2 cellular contexts compared by ENCODE assay signal in the genomic region with DNA sequence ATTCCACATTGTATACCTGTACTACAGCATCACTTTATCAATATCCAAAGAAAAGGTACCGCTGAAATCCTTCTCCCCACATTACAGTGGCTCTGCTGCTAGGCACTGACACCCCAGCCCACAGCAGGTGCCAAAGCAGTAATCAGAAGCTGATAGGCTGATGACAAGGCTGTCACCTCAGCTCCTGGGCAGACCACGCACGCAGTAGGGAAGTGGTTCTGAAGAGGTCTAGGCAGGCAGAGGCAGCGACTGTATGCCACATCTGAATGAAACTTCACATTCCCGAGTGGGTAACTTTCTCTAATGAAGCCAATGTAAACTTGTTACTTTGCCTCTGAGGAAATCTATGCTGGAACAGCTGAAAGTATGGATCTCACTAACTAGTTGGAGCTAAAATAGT.
TF ChIP-seq lines count a peak whose summit lies in the region.

No MANE protein-coding gene starts in this region.

TF ChIP-seq in A549, 52 proteins besides CTCF, POLR2A, EP300 and RAD21 (continued from another document):
- TF ChIP-seq, protein P1, sequence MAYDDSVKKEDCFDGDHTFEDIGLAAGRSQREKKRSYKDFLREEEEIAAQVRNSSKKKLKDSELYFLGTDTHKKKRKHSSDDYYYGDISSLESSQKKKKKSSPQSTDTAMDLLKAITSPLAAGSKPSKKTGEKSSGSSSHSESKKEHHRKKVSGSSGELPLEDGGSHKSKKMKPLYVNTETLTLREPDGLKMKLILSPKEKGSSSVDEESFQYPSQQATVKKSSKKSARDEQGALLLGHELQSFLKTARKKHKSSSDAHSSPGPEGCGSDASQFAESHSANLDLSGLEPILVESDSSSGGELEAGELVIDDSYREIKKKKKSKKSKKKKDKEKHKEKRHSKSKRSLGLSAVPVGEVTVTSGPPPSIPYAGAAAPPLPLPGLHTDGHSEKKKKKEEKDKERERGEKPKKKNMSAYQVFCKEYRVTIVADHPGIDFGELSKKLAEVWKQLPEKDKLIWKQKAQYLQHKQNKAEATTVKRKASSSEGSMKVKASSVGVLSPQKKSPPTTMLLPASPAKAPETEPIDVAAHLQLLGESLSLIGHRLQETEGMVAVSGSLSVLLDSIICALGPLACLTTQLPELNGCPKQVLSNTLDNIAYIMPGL (CRISPR knock-in tag; IDR thresholded peaks at IDR 0.05; ENCODE audit: borderline replicate concordance) = no peak
- TF ChIP-seq RNF2 (IDR thresholded peaks at IDR 0.05; ENCODE audit: borderline replicate concordance, low read depth) = no peak
- no peak for TF ChIP-seq HOXA7 (CRISPR knock-in tag; IDR thresholded peaks at IDR 0.05)
- no peak for TF ChIP-seq PHF8 (IDR thresholded peaks at IDR 0.05; ENCODE audit: borderline replicate concordance, low read depth)
- no peak for TF ChIP-seq ESRRA (IDR thresholded peaks at IDR 0.05; ENCODE audit: borderline replicate concordance, low read length)
- TF ChIP-seq, protein P2, sequence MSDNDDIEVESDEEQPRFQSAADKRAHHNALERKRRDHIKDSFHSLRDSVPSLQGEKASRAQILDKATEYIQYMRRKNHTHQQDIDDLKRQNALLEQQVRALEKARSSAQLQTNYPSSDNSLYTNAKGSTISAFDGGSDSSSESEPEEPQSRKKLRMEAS (IDR thresholded peaks at IDR 0.05) = no peak
- TF ChIP-seq, protein P3, sequence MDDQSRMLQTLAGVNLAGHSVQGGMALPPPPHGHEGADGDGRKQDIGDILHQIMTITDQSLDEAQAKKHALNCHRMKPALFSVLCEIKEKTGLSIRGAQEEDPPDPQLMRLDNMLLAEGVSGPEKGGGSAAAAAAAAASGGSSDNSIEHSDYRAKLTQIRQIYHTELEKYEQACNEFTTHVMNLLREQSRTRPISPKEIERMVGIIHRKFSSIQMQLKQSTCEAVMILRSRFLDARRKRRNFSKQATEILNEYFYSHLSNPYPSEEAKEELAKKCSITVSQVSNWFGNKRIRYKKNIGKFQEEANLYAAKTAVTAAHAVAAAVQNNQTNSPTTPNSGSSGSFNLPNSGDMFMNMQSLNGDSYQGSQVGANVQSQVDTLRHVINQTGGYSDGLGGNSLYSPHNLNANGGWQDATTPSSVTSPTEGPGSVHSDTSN (IDR thresholded peaks at IDR 0.05) = no peak
- TF ChIP-seq TP53 (CRISPR knock-in tag; IDR thresholded peaks at IDR 0.05) = no peak

TF ChIP-seq in IMR-90, 13 proteins besides CTCF, POLR2A, EP300 and RAD21 (continued from another document):
- no peak for TF ChIP-seq FOS (IDR thresholded peaks at IDR 0.05; ENCODE audit: low read depth, low read length)
- no peak for TF ChIP-seq NFE2L2 (IDR thresholded peaks at IDR 0.05; ENCODE audit: low read depth, low read length)
- TF ChIP-seq, protein P4, sequence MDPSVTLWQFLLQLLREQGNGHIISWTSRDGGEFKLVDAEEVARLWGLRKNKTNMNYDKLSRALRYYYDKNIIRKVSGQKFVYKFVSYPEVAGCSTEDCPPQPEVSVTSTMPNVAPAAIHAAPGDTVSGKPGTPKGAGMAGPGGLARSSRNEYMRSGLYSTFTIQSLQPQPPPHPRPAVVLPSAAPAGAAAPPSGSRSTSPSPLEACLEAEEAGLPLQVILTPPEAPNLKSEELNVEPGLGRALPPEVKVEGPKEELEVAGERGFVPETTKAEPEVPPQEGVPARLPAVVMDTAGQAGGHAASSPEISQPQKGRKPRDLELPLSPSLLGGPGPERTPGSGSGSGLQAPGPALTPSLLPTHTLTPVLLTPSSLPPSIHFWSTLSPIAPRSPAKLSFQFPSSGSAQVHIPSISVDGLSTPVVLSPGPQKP (IDR thresholded peaks at IDR 0.05; ENCODE audit: borderline replicate concordance, low read depth, low read length) = no peak
- no peak for TF ChIP-seq BHLHE40 (IDR thresholded peaks at IDR 0.05; ENCODE audit: low read depth, low read length)
- TF ChIP-seq, protein P5, sequence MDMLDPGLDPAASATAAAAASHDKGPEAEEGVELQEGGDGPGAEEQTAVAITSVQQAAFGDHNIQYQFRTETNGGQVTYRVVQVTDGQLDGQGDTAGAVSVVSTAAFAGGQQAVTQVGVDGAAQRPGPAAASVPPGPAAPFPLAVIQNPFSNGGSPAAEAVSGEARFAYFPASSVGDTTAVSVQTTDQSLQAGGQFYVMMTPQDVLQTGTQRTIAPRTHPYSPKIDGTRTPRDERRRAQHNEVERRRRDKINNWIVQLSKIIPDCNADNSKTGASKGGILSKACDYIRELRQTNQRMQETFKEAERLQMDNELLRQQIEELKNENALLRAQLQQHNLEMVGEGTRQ (IDR thresholded peaks at IDR 0.05; ENCODE audit: low read depth, low read length) = no peak
- no peak for TF ChIP-seq RCOR1 (IDR thresholded peaks at IDR 0.05; ENCODE audit: insufficient replicate concordance, low read length)
- no peak for TF ChIP-seq CEBPB (IDR thresholded peaks at IDR 0.05; ENCODE audit: low read depth, low read length)
